Comparison of ENCODE assay signal across 15 cellular contexts in the genomic region with DNA sequence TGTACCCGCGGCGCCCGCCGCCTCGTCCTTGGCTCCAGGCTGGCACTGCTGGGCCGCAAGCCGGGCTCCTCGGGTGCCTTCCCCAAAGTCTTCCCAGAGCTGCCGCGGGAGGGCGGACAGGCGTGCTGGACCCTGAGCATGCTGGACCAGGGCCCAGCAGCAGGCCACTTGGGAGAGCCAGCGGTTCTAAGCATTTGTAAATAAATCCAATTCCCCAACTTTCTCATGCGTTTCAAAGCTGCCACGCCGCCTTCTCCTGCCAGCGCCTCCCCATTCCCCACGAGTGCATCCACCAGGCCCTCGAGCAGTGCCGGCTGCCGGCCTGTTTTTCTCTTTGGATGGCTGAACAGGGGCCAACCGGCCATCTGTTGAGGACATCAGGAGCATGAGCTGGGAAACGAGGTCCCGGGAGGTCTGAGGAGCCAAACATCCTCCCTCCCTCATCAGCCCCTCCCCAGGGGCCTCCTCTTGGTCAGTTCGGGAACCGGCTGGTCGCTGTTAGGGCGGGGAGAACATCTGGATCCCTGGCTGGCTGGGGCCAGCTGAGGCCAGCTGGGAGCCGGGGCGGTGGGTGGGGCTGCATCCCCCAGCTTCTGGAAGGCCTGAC. TPM values are rescaled to one million over a fixed set of nuclear protein-coding genes. Genes with fewer than 3 reads are reported as not detected.
DNase-seq lines count a peak whose midpoint lies in the region; ATAC-seq and TF ChIP-seq lines count a peak whose summit lies in the region.
"Had no signal": no experiment of that assay in that cellular context is flagged by ENCODE, and none has a peak within 500 bp of the region (broad histone marks: within the 10 kb centered on the region; RNA-seq: fewer than 3 reads in every experiment).

No MANE protein-coding gene starts in this region.

- H3K36me3 ChIP-seq in H7 (replicated peaks; ENCODE audit: control insufficient read depth, insufficient read depth, low read length), result no peaks in the 10 kb centered on the region
- peaks cover 0 to 26% (median 0%) of the 10 kb centered on the region in 3 donors for H3K36me3 ChIP-seq in esophagus squamous epithelium
- peaks cover 0 to 59% of the 10 kb centered on the region in 2 donors for H3K36me3 ChIP-seq in left lung
- peaks cover 0 to 61% (median 27%) of the 10 kb centered on the region in 5 donors for H3K36me3 ChIP-seq in subcutaneous abdominal adipose tissue (ENCODE audit: control insufficient read depth in 5 of 5, insufficient read depth in 5 of 5, low read length in 5 of 5)
- no peaks in the 10 kb centered on the region for H3K36me3 ChIP-seq in CD8-positive, alpha-beta memory T cell (ENCODE audit: insufficient read depth, low read length)

- no peak overlapping the region for H3K27ac Mint-ChIP-seq in CD8-positive, alpha-beta memory T cell
- H3K27ac Mint-ChIP-seq: activated T-cell treated with anti-CD3 and anti-CD28 coated beads, Interleukin-2, amount 50 U/mL, for 24 hours had no signal

- H3K4me3 Mint-ChIP-seq in CD8-positive, alpha-beta memory T cell, result no peak overlapping the region
- H3K4me3 Mint-ChIP-seq: activated T-cell treated with anti-CD3 and anti-CD28 coated beads, Interleukin-2, amount 50 U/mL, for 24 hours had no signal

- no peaks in the 10 kb centered on the region for H3K27me3 ChIP-seq in H7 (ENCODE audit: control insufficient read depth, insufficient read depth, low read length)
- peaks cover 0 to 7% (median 0%) of the 10 kb centered on the region in 4 donors for H3K27me3 ChIP-seq in esophagus squamous epithelium
- no peaks in the 10 kb centered on the region for H3K27me3 ChIP-seq in left lung
- peaks cover 0 to 3% (median 0%) of the 10 kb centered on the region in 5 donors for H3K27me3 ChIP-seq in subcutaneous abdominal adipose tissue (ENCODE audit: control insufficient read depth in 5 of 5, insufficient read depth in 4 of 5, low read length in 5 of 5)
- H3K27me3 ChIP-seq in CD8-positive, alpha-beta memory T cell (ENCODE audit: insufficient read depth, low read length, poor library complexity, severe bottlenecking), result no peaks in the 10 kb centered on the region

- H3K9ac ChIP-seq in subcutaneous abdominal adipose tissue (ENCODE audit: low read length in 5 of 5), result no peak overlapping the region

- H3K4me1 ChIP-seq in esophagus squamous epithelium (peaks cover 0 to 42% (median 6%) of the 10 kb centered on the region in 3 donors), left lung (peaks cover 0 to 6% of the 10 kb centered on the region in 2 donors), subcutaneous abdominal adipose tissue (ENCODE audit: control insufficient read depth in 5 of 5, insufficient read depth in 5 of 5, low read length in 5 of 5) (peaks cover 10 to 34% (median 26%) of the 10 kb centered on the region in 5 donors)
- H3K4me1 ChIP-seq in CD8-positive, alpha-beta memory T cell (ENCODE audit: insufficient read depth, low read length), result no peaks in the 10 kb centered on the region

- H3K36me3 Mint-ChIP-seq in CD8-positive, alpha-beta memory T cell, result no peaks in the 10 kb centered on the region

- intact Hi-C loops in esophagus squamous epithelium (cut with DNase I) (no loop called here), left lung (cut with DNase I) (no loop called here)

- POLR2A ChIA-PET in CD8-positive, alpha-beta memory T cell (lab: Charles Lee), result no interaction called here

- H3K9me3 Mint-ChIP-seq in CD8-positive, alpha-beta memory T cell, result no peaks in the 10 kb centered on the region
- H3K9me3 Mint-ChIP-seq: activated T-cell treated with anti-CD3 and anti-CD28 coated beads, Interleukin-2, amount 50 U/mL, for 24 hours had no signal

- peaks cover 0 to 2% (median 0%) of the 10 kb centered on the region in 3 donors for H3K4me1 Mint-ChIP-seq in CD8-positive, alpha-beta memory T cell

- peak overlapping the region in 3 of 4 donors; percentile 35 to 74 (median 70) for H3K27ac ChIP-seq in esophagus squamous epithelium
- H3K27ac ChIP-seq in left lung, result peak overlapping the region in 1 of 2 donors; percentile 25
- H3K27ac ChIP-seq in subcutaneous abdominal adipose tissue (ENCODE audit: low read depth, low read length), result peak overlapping the region; percentile 57
- no peak overlapping the region for H3K27ac ChIP-seq in CD8-positive, alpha-beta memory T cell (ENCODE audit: low read depth, low read length)
- H3K27ac ChIP-seq: SK-N-MC had no signal

- H3K9me3 ChIP-seq in esophagus squamous epithelium (no peaks in the 10 kb centered on the region), left lung (no peaks in the 10 kb centered on the region), subcutaneous abdominal adipose tissue (ENCODE audit: control insufficient read depth in 5 of 5, low read length in 5 of 5) (no peaks in the 10 kb centered on the region)
- no peaks in the 10 kb centered on the region for H3K9me3 ChIP-seq in CD8-positive, alpha-beta memory T cell (ENCODE audit: low read length)

- ATAC-seq in left lung (peak; percentile 52), GM21723 (IDR thresholded peaks at IDR 0.05; ENCODE audit: unreplicated experiment) (no peak), GM19467 (IDR thresholded peaks at IDR 0.05; ENCODE audit: unreplicated experiment) (no peak)
- ATAC-seq: activated CD4-positive, CD25-positive, alpha-beta regulatory T cell treated with anti-CD3 and anti-CD28 coated beads, Interleukin-2, amount 50 U/mL, for 24 hours had no signal

- H3K4me3 ChIP-seq in H7 (ENCODE audit: insufficient read depth, low read depth, low read length) (no peak overlapping the region), esophagus squamous epithelium (no peak overlapping the region), left lung (no peak overlapping the region), subcutaneous abdominal adipose tissue (ENCODE audit: low read depth in 1 of 5, low read length in 5 of 5) (no peak overlapping the region)
- H3K4me3 ChIP-seq in CD8-positive, alpha-beta memory T cell (ENCODE audit: low read length), result no peak overlapping the region
- H3K4me3 ChIP-seq: SK-N-MC had no signal

- WGBS in esophagus squamous epithelium, 2 donors, result 70 to 78% methylated on average over 10 to 16 of the region's 31 CpGs

- DNase-seq in H7 (peak; percentile 70), esophagus squamous epithelium (lab: John Stamatoyannopoulos, UW) (no peak), left lung (peak in 1 of 2 donors; percentile 42), NCI-H2227 treated with DMSO at 0.1 percent for 48 hours (lab: John Stamatoyannopoulos, UW) (no peak)
- no peak for DNase-seq in CD8-positive, alpha-beta memory T cell
- DNase-seq: activated T-cell treated with anti-CD3 and anti-CD28 coated beads, Interleukin-2, amount 50 U/mL, for 24 hours; aorta; naive B cell; NCI-H1092; stimulated activated CD8-positive, alpha-beta memory T cell treated with anti-CD3 and anti-CD28 coated beads, Interleukin-4, amount 100 ng/mL, for 48 hours had no signal

- no peaks in the 10 kb centered on the region for H3K27me3 Mint-ChIP-seq in CD8-positive, alpha-beta memory T cell
- H3K27me3 Mint-ChIP-seq: activated T-cell treated with anti-CD3 and anti-CD28 coated beads, Interleukin-2, amount 50 U/mL, for 24 hours; naive B cell had no signal

- no peak for TF ChIP-seq POLR2A in esophagus squamous epithelium (IDR thresholded peaks at IDR 0.05)

- TF ChIP-seq CTCF in esophagus squamous epithelium (IDR thresholded peaks at IDR 0.05) (no peak), left lung (IDR thresholded peaks at IDR 0.05) (no peak)

- CTCF ChIA-PET in CD8-positive, alpha-beta memory T cell (lab: Charles Lee), result no interaction called here

RNA-seq across cellular contexts. Expression of gene PABPN1L, which starts 20.6 kb away (rescaled TPM):
- total RNA-seq in H7 (2014; rRNA removed; shearing (Covaris generic)), result not detected in 2 replicates
- total RNA-seq in esophagus squamous epithelium (not detected), left lung (not detected)
- not detected for total RNA-seq in CD8-positive, alpha-beta memory T cell
- polyA plus RNA-seq in CD8-positive, alpha-beta memory T cell, result not detected
- total RNA-seq: aorta had no signal
- polyA plus RNA-seq: aorta had no signal

RNA-seq across cellular contexts. Expression of gene TRAPPC2L, which starts 30.1 kb away (rescaled TPM):
- 56.2 and 56.6 TPM in 2 replicates for total RNA-seq in H7 (2014; rRNA removed; shearing (Covaris generic))
- total RNA-seq in esophagus squamous epithelium (10 to 100 TPM; 20.7 to 29.7 (median 24.7) TPM), left lung (10 to 100 TPM; 47.3 to 51.1 TPM)
- 100 to 1,000 TPM in 1 of 2 experiments, 10 to 100 TPM in 1; 90.0 to 104 TPM for total RNA-seq in CD8-positive, alpha-beta memory T cell
- 106 TPM for polyA plus RNA-seq in CD8-positive, alpha-beta memory T cell

RNA-seq across cellular contexts. Expression of gene GALNS, which starts 30.3 kb away (rescaled TPM):
- 6.7 and 17.1 TPM in 2 replicates for total RNA-seq in H7 (2014; rRNA removed; shearing (Covaris generic))
- total RNA-seq in esophagus squamous epithelium, result 10 to 100 TPM in 3 of 4 donors, 1 to 10 TPM in 1; 9.5 to 24.2 (median 20.5) TPM
- total RNA-seq in left lung, result 10 to 100 TPM; 46.3 to 46.5 TPM
- 10 to 100 TPM; 19.2 to 22.5 TPM for total RNA-seq in CD8-positive, alpha-beta memory T cell
- 13.0 TPM for polyA plus RNA-seq in CD8-positive, alpha-beta memory T cell
